Comparison of ENCODE assay signal across 1 cellular context in genomic region chr12:8951744-8952143, GRCh38.
TF ChIP-seq lines count a peak whose summit lies in the region.

No MANE protein-coding gene starts in this region.

TF ChIP-seq in WTC11, 78 proteins besides CTCF, POLR2A, EP300 and RAD21 (continued from another document):
- TF ChIP-seq USF1 (CRISPR knock-in tag; IDR thresholded peaks at IDR 0.05) (no peak), ZNF121 (CRISPR knock-in tag; IDR thresholded peaks at IDR 0.05) (no peak), ZNF317 (CRISPR knock-in tag; IDR thresholded peaks at IDR 0.05; ENCODE audit: borderline replicate concordance, low read depth) (no peak), FOXJ3 (CRISPR knock-in tag; IDR thresholded peaks at IDR 0.05; ENCODE audit: borderline replicate concordance) (no peak), GRHL2 (CRISPR knock-in tag; IDR thresholded peaks at IDR 0.05; ENCODE audit: insufficient replicate concordance, severe bottlenecking) (no peak), NR3C1 (CRISPR knock-in tag; conservative IDR thresholded peaks at IDR 0.05; ENCODE audit: low read depth) (no peak)
